Comparison of ENCODE assay signal across 1 cellular context in genomic region chr7:56040691-56041090, GRCh38.
TF ChIP-seq lines count a peak whose summit lies in the region.

No MANE protein-coding gene starts in this region.

TF ChIP-seq in HepG2, 621 proteins besides CTCF, POLR2A, EP300 and RAD21:
- no peak for TF ChIP-seq ZBTB3 (CRISPR knock-in tag; IDR thresholded peaks at IDR 0.05; ENCODE audit: borderline replicate concordance, low read depth)
- no peak for TF ChIP-seq HOXA9 (CRISPR knock-in tag; IDR thresholded peaks at IDR 0.05; ENCODE audit: borderline replicate concordance)
- TF ChIP-seq KLF6 (CRISPR knock-in tag; IDR thresholded peaks at IDR 0.05): no peak
- TF ChIP-seq ZNF883 (CRISPR knock-in tag; IDR thresholded peaks at IDR 0.05; ENCODE audit: not compliant biosample characterization): no peak
- TF ChIP-seq ZBTB46 (CRISPR knock-in tag; IDR thresholded peaks at IDR 0.05; ENCODE audit: borderline replicate concordance): no peak
- TF ChIP-seq MIXL1 (CRISPR knock-in tag; IDR thresholded peaks at IDR 0.05): no peak
- no peak for TF ChIP-seq ATF7-NPFF (CRISPR knock-in tag; IDR thresholded peaks at IDR 0.05; ENCODE audit: low read depth)
- TF ChIP-seq TOE1 (CRISPR knock-in tag; IDR thresholded peaks at IDR 0.05): no peak
